ENCODE assay signal across 1 cellular context in the genomic region with DNA sequence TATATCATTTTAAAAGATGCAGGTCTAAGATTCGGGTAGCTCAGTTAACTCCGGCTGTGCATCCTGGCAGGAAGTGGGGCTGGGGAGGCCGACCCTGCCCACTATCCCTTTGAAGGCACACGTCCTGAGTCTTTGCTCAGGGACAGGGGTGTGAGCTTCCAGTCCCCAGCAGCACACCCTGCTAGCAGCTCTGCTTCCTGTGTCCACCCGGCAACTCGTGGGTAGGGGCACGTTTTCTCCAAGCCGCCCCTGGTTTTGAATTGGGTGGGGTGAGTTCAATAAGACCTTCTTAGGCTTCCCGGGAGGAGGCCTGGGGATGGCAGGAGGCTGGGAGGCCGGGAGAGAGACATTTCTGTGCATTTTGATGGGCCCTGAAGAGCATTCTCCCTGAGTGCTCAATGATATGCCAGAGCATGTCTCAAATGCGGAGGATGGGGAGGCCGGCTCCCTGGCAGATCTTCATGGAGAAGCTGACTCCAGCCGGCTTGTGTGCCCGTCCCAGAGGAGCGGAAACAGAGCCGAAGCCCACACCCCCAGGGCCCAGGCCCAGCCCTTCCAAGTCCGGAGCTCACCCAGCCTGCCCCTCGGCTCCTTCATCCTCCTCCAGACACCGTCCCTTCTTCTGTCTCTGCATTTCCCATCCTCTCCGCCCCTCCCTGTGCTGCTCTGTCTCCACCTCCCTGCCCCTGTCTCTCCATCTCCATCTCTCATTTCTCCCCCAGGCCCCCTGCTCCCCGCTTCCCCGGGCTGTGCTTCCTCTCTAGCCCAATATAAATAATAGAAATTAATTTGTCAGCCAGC.
TF ChIP-seq lines count a peak whose summit lies in the region.

No MANE protein-coding gene starts in this region.

TF ChIP-seq in K562, 482 proteins besides CTCF, POLR2A, EP300 and RAD21 (continued from another document):
- TF ChIP-seq, protein P1, sequence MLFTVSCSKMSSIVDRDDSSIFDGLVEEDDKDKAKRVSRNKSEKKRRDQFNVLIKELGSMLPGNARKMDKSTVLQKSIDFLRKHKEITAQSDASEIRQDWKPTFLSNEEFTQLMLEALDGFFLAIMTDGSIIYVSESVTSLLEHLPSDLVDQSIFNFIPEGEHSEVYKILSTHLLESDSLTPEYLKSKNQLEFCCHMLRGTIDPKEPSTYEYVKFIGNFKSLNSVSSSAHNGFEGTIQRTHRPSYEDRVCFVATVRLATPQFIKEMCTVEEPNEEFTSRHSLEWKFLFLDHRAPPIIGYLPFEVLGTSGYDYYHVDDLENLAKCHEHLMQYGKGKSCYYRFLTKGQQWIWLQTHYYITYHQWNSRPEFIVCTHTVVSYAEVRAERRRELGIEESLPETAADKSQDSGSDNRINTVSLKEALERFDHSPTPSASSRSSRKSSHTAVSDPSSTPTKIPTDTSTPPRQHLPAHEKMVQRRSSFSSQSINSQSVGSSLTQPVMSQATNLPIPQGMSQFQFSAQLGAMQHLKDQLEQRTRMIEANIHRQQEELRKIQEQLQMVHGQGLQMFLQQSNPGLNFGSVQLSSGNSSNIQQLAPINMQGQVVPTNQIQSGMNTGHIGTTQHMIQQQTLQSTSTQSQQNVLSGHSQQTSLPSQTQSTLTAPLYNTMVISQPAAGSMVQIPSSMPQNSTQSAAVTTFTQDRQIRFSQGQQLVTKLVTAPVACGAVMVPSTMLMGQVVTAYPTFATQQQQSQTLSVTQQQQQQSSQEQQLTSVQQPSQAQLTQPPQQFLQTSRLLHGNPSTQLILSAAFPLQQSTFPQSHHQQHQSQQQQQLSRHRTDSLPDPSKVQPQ (CRISPR knock-in tag; IDR thresholded peaks at IDR 0.05; ENCODE audit: borderline replicate concordance): no peak
- no peak for TF ChIP-seq ZNF133 (CRISPR knock-in tag; IDR thresholded peaks at IDR 0.05)
- TF ChIP-seq TAL1 (IDR thresholded peaks at IDR 0.05): no peak
- TF ChIP-seq, protein P2, sequence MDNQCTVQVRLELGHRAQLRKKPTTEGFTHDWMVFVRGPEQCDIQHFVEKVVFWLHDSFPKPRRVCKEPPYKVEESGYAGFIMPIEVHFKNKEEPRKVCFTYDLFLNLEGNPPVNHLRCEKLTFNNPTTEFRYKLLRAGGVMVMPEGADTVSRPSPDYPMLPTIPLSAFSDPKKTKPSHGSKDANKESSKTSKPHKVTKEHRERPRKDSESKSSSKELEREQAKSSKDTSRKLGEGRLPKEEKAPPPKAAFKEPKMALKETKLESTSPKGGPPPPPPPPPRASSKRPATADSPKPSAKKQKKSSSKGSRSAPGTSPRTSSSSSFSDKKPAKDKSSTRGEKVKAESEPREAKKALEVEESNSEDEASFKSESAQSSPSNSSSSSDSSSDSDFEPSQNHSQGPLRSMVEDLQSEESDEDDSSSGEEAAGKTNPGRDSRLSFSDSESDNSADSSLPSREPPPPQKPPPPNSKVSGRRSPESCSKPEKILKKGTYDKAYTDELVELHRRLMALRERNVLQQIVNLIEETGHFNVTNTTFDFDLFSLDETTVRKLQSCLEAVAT (IDR thresholded peaks at IDR 0.05): no peak
- TF ChIP-seq, protein P3, sequence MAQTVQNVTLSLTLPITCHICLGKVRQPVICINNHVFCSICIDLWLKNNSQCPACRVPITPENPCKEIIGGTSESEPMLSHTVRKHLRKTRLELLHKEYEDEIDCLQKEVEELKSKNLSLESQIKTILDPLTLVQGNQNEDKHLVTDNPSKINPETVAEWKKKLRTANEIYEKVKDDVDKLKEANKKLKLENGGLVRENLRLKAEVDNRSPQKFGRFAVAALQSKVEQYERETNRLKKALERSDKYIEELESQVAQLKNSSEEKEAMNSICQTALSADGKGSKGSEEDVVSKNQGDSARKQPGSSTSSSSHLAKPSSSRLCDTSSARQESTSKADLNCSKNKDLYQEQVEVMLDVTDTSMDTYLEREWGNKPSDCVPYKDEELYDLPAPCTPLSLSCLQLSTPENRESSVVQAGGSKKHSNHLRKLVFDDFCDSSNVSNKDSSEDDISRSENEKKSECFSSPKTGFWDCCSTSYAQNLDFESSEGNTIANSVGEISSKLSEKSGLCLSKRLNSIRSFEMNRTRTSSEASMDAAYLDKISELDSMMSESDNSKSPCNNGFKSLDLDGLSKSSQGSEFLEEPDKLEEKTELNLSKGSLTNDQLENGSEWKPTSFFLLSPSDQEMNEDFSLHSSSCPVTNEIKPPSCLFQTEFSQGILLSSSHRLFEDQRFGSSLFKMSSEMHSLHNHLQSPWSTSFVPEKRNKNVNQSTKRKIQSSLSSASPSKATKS (CRISPR knock-in tag; IDR thresholded peaks at IDR 0.05): no peak
- TF ChIP-seq, protein P4, sequence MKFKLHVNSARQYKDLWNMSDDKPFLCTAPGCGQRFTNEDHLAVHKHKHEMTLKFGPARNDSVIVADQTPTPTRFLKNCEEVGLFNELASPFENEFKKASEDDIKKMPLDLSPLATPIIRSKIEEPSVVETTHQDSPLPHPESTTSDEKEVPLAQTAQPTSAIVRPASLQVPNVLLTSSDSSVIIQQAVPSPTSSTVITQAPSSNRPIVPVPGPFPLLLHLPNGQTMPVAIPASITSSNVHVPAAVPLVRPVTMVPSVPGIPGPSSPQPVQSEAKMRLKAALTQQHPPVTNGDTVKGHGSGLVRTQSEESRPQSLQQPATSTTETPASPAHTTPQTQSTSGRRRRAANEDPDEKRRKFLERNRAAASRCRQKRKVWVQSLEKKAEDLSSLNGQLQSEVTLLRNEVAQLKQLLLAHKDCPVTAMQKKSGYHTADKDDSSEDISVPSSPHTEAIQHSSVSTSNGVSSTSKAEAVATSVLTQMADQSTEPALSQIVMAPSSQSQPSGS (CRISPR knock-in tag; IDR thresholded peaks at IDR 0.05): no peak
- TF ChIP-seq, protein P5, sequence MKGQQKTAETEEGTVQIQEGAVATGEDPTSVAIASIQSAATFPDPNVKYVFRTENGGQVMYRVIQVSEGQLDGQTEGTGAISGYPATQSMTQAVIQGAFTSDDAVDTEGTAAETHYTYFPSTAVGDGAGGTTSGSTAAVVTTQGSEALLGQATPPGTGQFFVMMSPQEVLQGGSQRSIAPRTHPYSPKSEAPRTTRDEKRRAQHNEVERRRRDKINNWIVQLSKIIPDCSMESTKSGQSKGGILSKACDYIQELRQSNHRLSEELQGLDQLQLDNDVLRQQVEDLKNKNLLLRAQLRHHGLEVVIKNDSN (CRISPR knock-in tag; IDR thresholded peaks at IDR 0.05): no peak
- no peak for TF ChIP-seq NFRKB (IDR thresholded peaks at IDR 0.05; ENCODE audit: low read depth)
- TF ChIP-seq, protein P6, sequence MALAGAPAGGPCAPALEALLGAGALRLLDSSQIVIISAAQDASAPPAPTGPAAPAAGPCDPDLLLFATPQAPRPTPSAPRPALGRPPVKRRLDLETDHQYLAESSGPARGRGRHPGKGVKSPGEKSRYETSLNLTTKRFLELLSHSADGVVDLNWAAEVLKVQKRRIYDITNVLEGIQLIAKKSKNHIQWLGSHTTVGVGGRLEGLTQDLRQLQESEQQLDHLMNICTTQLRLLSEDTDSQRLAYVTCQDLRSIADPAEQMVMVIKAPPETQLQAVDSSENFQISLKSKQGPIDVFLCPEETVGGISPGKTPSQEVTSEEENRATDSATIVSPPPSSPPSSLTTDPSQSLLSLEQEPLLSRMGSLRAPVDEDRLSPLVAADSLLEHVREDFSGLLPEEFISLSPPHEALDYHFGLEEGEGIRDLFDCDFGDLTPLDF (CRISPR knock-in tag; IDR thresholded peaks at IDR 0.05): no peak
- no peak for TF ChIP-seq ZNF586 (CRISPR knock-in tag; conservative IDR thresholded peaks at IDR 0.05)
- no peak for TF ChIP-seq RBM17 (IDR thresholded peaks at IDR 0.05; ENCODE audit: borderline replicate concordance, low read depth, low read length)
